23 cellular contexts compared by ENCODE assay signal in genomic region chr14:66464261-66464660, GRCh38.
A peak's percentile ranks its signal among the peaks of the same experiment; 100 is the strongest.
DNase-seq lines count a peak whose midpoint lies in the region; ATAC-seq and FAIRE-seq lines count a peak whose summit lies in the region.
"Had no signal": no experiment of that assay in that cellular context is flagged by ENCODE, and none has a peak within 500 bp of the region (broad histone marks: within the 10 kb centered on the region; RNA-seq: fewer than 3 reads in every experiment).

No MANE protein-coding gene starts in this region.

- ATAC-seq in GM19467 (IDR thresholded peaks at IDR 0.05; ENCODE audit: unreplicated experiment) (no peak), GM18519 (IDR thresholded peaks at IDR 0.05; ENCODE audit: low FRiP score, unreplicated experiment) (no peak)

- intact Hi-C loops in head of caudate nucleus (cut with DNase I) = no loop called here

- DNase-seq in HTR-8/SVneo (ENCODE audit: insufficient read length, low spot score) (no peak), head of caudate nucleus (peak in 32 of 42 donors; percentile 3 to 77 (median 34)), dedifferentiated amniotic fluid mesenchymal stem cell (ENCODE audit: extremely low spot score) (no peak)
- DNase-seq: 8988T; ACHN; BE2C; C1 segment of cervical spinal cord; CD4-positive, alpha-beta memory T cell; CD4-positive, CD25-positive, alpha-beta regulatory T cell; CD8-positive, alpha-beta memory T cell; COR-L47; DMS 273 treated with DMSO at 0.1 percent for 48 hours; DMS153; DMS53; DMS79; DND-41; EL; GF-D8 had no signal

- FAIRE-seq in HTR-8/SVneo (lab: Jason Lieb, UNC) = peak; percentile 74
- FAIRE-seq: A204.1, G401.6, GM12891 had no signal

Comparison
In these comparisons a context has a peak if more than half of its experiments do, and no peak if none do; other contexts are left out.
1. DNase-seq: peak in head of caudate nucleus (32 of 42); none in HTR-8/SVneo (single experiment) and dedifferentiated amniotic fluid mesenchymal stem cell (single experiment).